In the genomic region with DNA sequence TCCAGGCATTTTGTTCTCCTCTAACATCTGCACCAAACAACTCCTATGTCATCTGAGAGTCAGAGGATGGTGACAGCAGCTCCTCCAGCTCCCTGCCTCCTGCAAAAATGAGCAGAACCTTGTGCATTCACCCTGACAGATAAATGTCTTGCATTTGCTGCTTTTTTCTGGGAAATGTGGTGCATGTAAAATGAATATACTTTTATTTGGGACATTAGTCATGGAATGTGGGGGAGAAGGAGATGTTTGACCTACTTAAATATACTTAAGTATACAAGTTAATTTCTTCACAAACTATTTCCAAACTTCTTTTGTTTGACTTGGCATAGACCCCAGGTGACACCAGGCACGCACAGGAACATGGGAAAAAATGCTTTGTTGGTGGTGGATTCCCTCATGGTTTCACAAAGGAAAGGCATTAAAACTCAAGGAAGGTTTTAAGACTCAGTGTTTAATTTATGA, we compare ENCODE assay signal across 11 cellular contexts.
A peak's percentile ranks its signal among the peaks of the same experiment; 100 is the strongest.
DNase-seq lines count a peak whose midpoint lies in the region; ATAC-seq, FAIRE-seq and TF ChIP-seq lines count a peak whose summit lies in the region.
"Had no signal": no experiment of that assay in that cellular context is flagged by ENCODE, and none has a peak within 500 bp of the region (broad histone marks: within the 10 kb centered on the region; RNA-seq: fewer than 3 reads in every experiment).

No MANE protein-coding gene starts in this region.

- TF ChIP-seq POLR2A in H1 (IDR thresholded peaks at IDR 0.05; ENCODE audit: control extremely low read depth in 1 of 2, low read depth in 2 of 2, low read length in 2 of 2): no peak

- H3K4me3 ChIP-seq in AG04450 (ENCODE audit: low read depth, low read length): peak overlapping the region; percentile 3; the same call in 1 of the 2 replicates
- no peak overlapping the region for H3K4me3 ChIP-seq in H1 (ENCODE audit: extremely low read depth in 1 of 4, insufficient read depth in 2 of 4, low read depth in 3 of 4, low read length in 4 of 4)

- intact Hi-C loops in activated T-helper 1 cell treated with anti-CD3 and anti-CD28 coated beads, Interleukin-12 subunit alpha, Interleukin-12 subunit beta, Interleukin-2, Interleukin-4 antibody, amounts not matched to agents 30 ng/mL and 10 ng/mL and 1 ng/mL, durations not matched to agents 14 hours and 24 hours and 36 hours (cut with micrococcal nuclease): no loop called here

- WGBS in H1 (ENCODE audit: extremely low coverage in 1 of 2, insufficient coverage in 1 of 2, insufficient read length in 1 of 2, insufficient replicate concordance in 2 of 2, low coverage in 1 of 2, low lambda C conversion rate in 2 of 2, missing lambda C conversion rate in 1 of 2), 2 experiments: 65% methylated on average over 1 of the region's 1 CpG; no CpG with 5 or more reads in 1 of the 2 experiments

- H3K36me3 ChIP-seq in KOPT-K1 (ENCODE audit: insufficient read depth, low read length) (no peaks in the 10 kb centered on the region), H1 (ENCODE audit: control insufficient read depth in 2 of 4, insufficient read depth in 4 of 4, low read length in 3 of 4) (no peaks in the 10 kb centered on the region)

- H3K23me2 ChIP-seq in H1 (ENCODE audit: low read depth, low read length): no peaks in the 10 kb centered on the region; the same call in 1 of the 2 replicates

- TF ChIP-seq RAD21 in H1 (IDR thresholded peaks at IDR 0.05 in 1 of 2, conservative IDR thresholded peaks at IDR 0.05 in 1 of 2; ENCODE audit: low read depth in 2 of 2, low read length in 2 of 2): no peak

- no peak overlapping the region for H3K56ac ChIP-seq in H1 (replicated peaks; ENCODE audit: insufficient read length, low read depth, low read length)

- no peak overlapping the region for H3K27ac Mint-ChIP-seq in activated CD4-positive, alpha-beta T cell treated with anti-CD3 and anti-CD28 coated beads, Interleukin-2, amount 10 ng/mL, durations not matched to agents 7 days and 5 days
- H3K27ac Mint-ChIP-seq in natural killer cell treated with Interleukin-12 subunit alpha and Interleukin-12 subunit beta and Interleukin-15 and Interleukin-18, amount 100 ng/mL, for 72 hours: no peak overlapping the region
- no peak overlapping the region for H3K27ac Mint-ChIP-seq in activated T-helper 1 cell treated with anti-CD3 and anti-CD28 coated beads, Interleukin-12 subunit alpha, Interleukin-12 subunit beta, Interleukin-2, Interleukin-4 antibody, amounts not matched to agents 30 ng/mL and 10 ng/mL and 1 ng/mL, durations not matched to agents 14 hours and 24 hours and 36 hours
- H3K27ac Mint-ChIP-seq: activated naive CD8-positive, alpha-beta T cell had no signal

- CTCF ChIA-PET in AG04450 (lab: Charles Lee) (interaction anchor here (0.6 to 2.6 kb wide), 21 partner anchors 11 to 544 kb away, joined by 3 to 21 read pairs (median 3); partner anchors contain the start of gene SIM1), H1 (lab: Charles Lee; ENCODE audit: partially characterized antibody) (interaction anchor here (0.5 to 2.4 kb wide), 21 partner anchors 11 to 1046 kb away, joined by 3 to 14 read pairs (median 4); no protein-coding TSS in a partner anchor)
- CTCF ChIA-PET in activated CD4-positive, alpha-beta T cell treated with anti-CD3 and anti-CD28 coated beads, Interleukin-2, amount 10 ng/mL, durations not matched to agents 7 days and 5 days (lab: Charles Lee): no interaction called here

- H2BK20ac ChIP-seq in H1 (ENCODE audit: low read length): no peak overlapping the region

- H4K5ac ChIP-seq in H1 (ENCODE audit: insufficient read length, low read depth, low read length): no peak overlapping the region

- no peak overlapping the region for H3K23ac ChIP-seq in H1 (ENCODE audit: insufficient read length)

- no peak overlapping the region for H3K4ac ChIP-seq in H1 (replicated peaks; ENCODE audit: insufficient read length, low read depth, low read length)

- H2AFZ ChIP-seq in H1 (ENCODE audit: low read length): 0 out of 2 replicates have a peak overlapping the region, but pooled peaks have one; percentile 89

- no peak for TF ChIP-seq EP300 in H1 (IDR thresholded peaks at IDR 0.05; ENCODE audit: borderline replicate concordance in 1 of 2, low read depth in 2 of 2, low read length in 2 of 2)

- no peak overlapping the region for H3K4me2 ChIP-seq in H1 (ENCODE audit: insufficient read depth in 1 of 2, low read depth in 2 of 2, low read length in 2 of 2)

- H3K79me1 ChIP-seq in H1 (ENCODE audit: low read depth, low read length): no peaks in the 10 kb centered on the region

- no peak overlapping the region for H2BK15ac ChIP-seq in H1 (ENCODE audit: low read length)

- no peak overlapping the region for H3K9ac ChIP-seq in H1 (replicated peaks in 1 of 4; ENCODE audit: extremely low read depth in 1 of 4, low read depth in 3 of 4, low read length in 3 of 4)

- H4K8ac ChIP-seq in H1 (ENCODE audit: extremely low read depth, insufficient read depth, low read length): no peak overlapping the region

- H2BK12ac ChIP-seq in H1 (ENCODE audit: low read depth, low read length): no peak overlapping the region

- no peak overlapping the region for H2AK5ac ChIP-seq in H1 (ENCODE audit: low read depth, low read length)

- peak; percentile 82 for DNase-seq in AG04450 (ENCODE audit: low read depth, low spot score)
- no peak for DNase-seq in H1 (ENCODE audit: low read depth in 1 of 2, low spot score in 2 of 2)
- peak; percentile 5 to 19 for DNase-seq in lung microvascular endothelial cell (ENCODE audit: low read depth in 2 of 2)
- no peak for DNase-seq in activated CD4-positive, alpha-beta T cell treated with anti-CD3 and anti-CD28 coated beads, Interleukin-2, amount 10 ng/mL, durations not matched to agents 7 days and 5 days
- DNase-seq in natural killer cell treated with Interleukin-12 subunit alpha and Interleukin-12 subunit beta and Interleukin-15 and Interleukin-18, amount 100 ng/mL, for 72 hours (ENCODE audit: low spot score): no peak
- no peak for DNase-seq in activated T-helper 1 cell treated with anti-CD3 and anti-CD28 coated beads, Interleukin-12 subunit alpha, Interleukin-12 subunit beta, Interleukin-2, Interleukin-4 antibody, amounts not matched to agents 30 ng/mL and 10 ng/mL and 1 ng/mL, durations not matched to agents 14 hours and 24 hours and 36 hours (ENCODE audit: low spot score)
- no peak for DNase-seq in COLO668 (lab: John Stamatoyannopoulos, UW; ENCODE audit: unreplicated experiment)
- DNase-seq: activated CD4-positive, CD25-positive, alpha-beta regulatory T cell treated with anti-CD3 and anti-CD28 coated beads, Interleukin-2, amount 50 U/mL, for 72 hours; glutamatergic neuron had no signal

- no peak overlapping the region; the same call in 1 of the 2 replicates for H3K18ac ChIP-seq in H1 (ENCODE audit: extremely low read depth, low read length)

- FAIRE-seq in H1 (lab: Jason Lieb, UNC): no peak

- POLR2A ChIA-PET in AG04450 (lab: Yijun Ruan, JAX) (interaction anchor here (0.8 to 1.7 kb wide), 4 partner anchors 11 to 289 kb away, joined by 3 to 7 read pairs (median 5); partner anchors contain the start of gene SIM1), H1 (lab: Charles Lee; ENCODE audit: partially characterized antibody) (interaction anchor here (0.6 kb wide), 1 partner anchor 711 kb away, joined by 4 read pairs; no protein-coding TSS in a partner anchor)
- POLR2A ChIA-PET in activated CD4-positive, alpha-beta T cell treated with anti-CD3 and anti-CD28 coated beads, Interleukin-2, amount 10 ng/mL, durations not matched to agents 7 days and 5 days (lab: Charles Lee): no interaction called here

- no peak overlapping the region for H2BK5ac ChIP-seq in H1 (ENCODE audit: low read depth, low read length)

- no peak overlapping the region for H2BK120ac ChIP-seq in H1 (replicated peaks; ENCODE audit: low read depth, low read length)

- no peak overlapping the region for H3K4me3 Mint-ChIP-seq in activated CD4-positive, alpha-beta T cell treated with anti-CD3 and anti-CD28 coated beads, Interleukin-2, amount 10 ng/mL, durations not matched to agents 7 days and 5 days
- H3K4me3 Mint-ChIP-seq in natural killer cell treated with Interleukin-12 subunit alpha and Interleukin-12 subunit beta and Interleukin-15 and Interleukin-18, amount 100 ng/mL, for 72 hours: no peak overlapping the region
- no peak overlapping the region for H3K4me3 Mint-ChIP-seq in activated T-helper 1 cell treated with anti-CD3 and anti-CD28 coated beads, Interleukin-12 subunit alpha, Interleukin-12 subunit beta, Interleukin-2, Interleukin-4 antibody, amounts not matched to agents 30 ng/mL and 10 ng/mL and 1 ng/mL, durations not matched to agents 14 hours and 24 hours and 36 hours
- H3K4me3 Mint-ChIP-seq: activated naive CD8-positive, alpha-beta T cell had no signal

- peaks cover 2 to 11% (median 5%) of the 10 kb centered on the region in 4 experiments; a peak in 5 of 7 replicates for H3K4me1 ChIP-seq in H1 (replicated peaks in 1 of 4; ENCODE audit: control insufficient read depth in 3 of 4, insufficient read depth in 4 of 4, low read length in 3 of 4)

- H3K27me3 Mint-ChIP-seq in activated CD4-positive, alpha-beta T cell treated with anti-CD3 and anti-CD28 coated beads, Interleukin-2, amount 10 ng/mL, durations not matched to agents 7 days and 5 days: peaks cover 2% of the 10 kb centered on the region
- H3K27me3 Mint-ChIP-seq in natural killer cell treated with Interleukin-12 subunit alpha and Interleukin-12 subunit beta and Interleukin-15 and Interleukin-18, amount 100 ng/mL, for 72 hours: no peaks in the 10 kb centered on the region
- H3K27me3 Mint-ChIP-seq in activated T-helper 1 cell treated with anti-CD3 and anti-CD28 coated beads, Interleukin-12 subunit alpha, Interleukin-12 subunit beta, Interleukin-2, Interleukin-4 antibody, amounts not matched to agents 30 ng/mL and 10 ng/mL and 1 ng/mL, durations not matched to agents 14 hours and 24 hours and 36 hours (ENCODE audit: insufficient read depth): peaks cover 4% of the 10 kb centered on the region

- H3K36me3 Mint-ChIP-seq in activated CD4-positive, alpha-beta T cell treated with anti-CD3 and anti-CD28 coated beads, Interleukin-2, amount 10 ng/mL, durations not matched to agents 7 days and 5 days (ENCODE audit: low read depth): no peaks in the 10 kb centered on the region
- no peaks in the 10 kb centered on the region for H3K36me3 Mint-ChIP-seq in natural killer cell treated with Interleukin-12 subunit alpha and Interleukin-12 subunit beta and Interleukin-15 and Interleukin-18, amount 100 ng/mL, for 72 hours
- H3K36me3 Mint-ChIP-seq in activated T-helper 1 cell treated with anti-CD3 and anti-CD28 coated beads, Interleukin-12 subunit alpha, Interleukin-12 subunit beta, Interleukin-2, Interleukin-4 antibody, amounts not matched to agents 30 ng/mL and 10 ng/mL and 1 ng/mL, durations not matched to agents 14 hours and 24 hours and 36 hours (ENCODE audit: low read depth): no peaks in the 10 kb centered on the region
- H3K36me3 Mint-ChIP-seq: activated naive CD8-positive, alpha-beta T cell had no signal

- H4K91ac ChIP-seq in H1 (replicated peaks; ENCODE audit: insufficient read length, low read length): no peak overlapping the region

- H3K4me1 Mint-ChIP-seq in activated CD4-positive, alpha-beta T cell treated with anti-CD3 and anti-CD28 coated beads, Interleukin-2, amount 10 ng/mL, durations not matched to agents 7 days and 5 days: peaks cover 3% of the 10 kb centered on the region
- peaks cover 0 to 5% of the 10 kb centered on the region in 2 donors for H3K4me1 Mint-ChIP-seq in natural killer cell treated with Interleukin-12 subunit alpha and Interleukin-12 subunit beta and Interleukin-15 and Interleukin-18, amount 100 ng/mL, for 72 hours (ENCODE audit: low read depth in 2 of 2)
- H3K4me1 Mint-ChIP-seq in activated T-helper 1 cell treated with anti-CD3 and anti-CD28 coated beads, Interleukin-12 subunit alpha, Interleukin-12 subunit beta, Interleukin-2, Interleukin-4 antibody, amounts not matched to agents 30 ng/mL and 10 ng/mL and 1 ng/mL, durations not matched to agents 14 hours and 24 hours and 36 hours (ENCODE audit: low read depth): peaks cover 16% of the 10 kb centered on the region

- no peak overlapping the region for H3K14ac ChIP-seq in H1 (ENCODE audit: insufficient read length)

- H3K9me3 ChIP-seq in AG04450 (ENCODE audit: control insufficient read depth, insufficient read depth, low read length) (no peaks in the 10 kb centered on the region), KOPT-K1 (ENCODE audit: insufficient read depth, low read length, poor library complexity, severe bottlenecking) (no peaks in the 10 kb centered on the region), H1 (ENCODE audit: insufficient read depth in 2 of 2, low read depth in 1 of 2, low read length in 1 of 2) (no peaks in the 10 kb centered on the region)

- H3K27me3 ChIP-seq in AG04450 (ENCODE audit: control insufficient read depth, insufficient read depth, low read length): no peaks in the 10 kb centered on the region
- peaks cover 0 to 1% (median 0%) of the 10 kb centered on the region in 4 experiments; a peak in 1 of 7 replicates for H3K27me3 ChIP-seq in H1 (replicated peaks in 1 of 4; ENCODE audit: control insufficient read depth in 3 of 4, extremely low read depth in 1 of 4, insufficient read depth in 3 of 4, low read length in 3 of 4)

- H3K27ac ChIP-seq in AG04450 (ENCODE audit: low read depth, low read length) (peak overlapping the region; percentile 80), KOPT-K1 (ENCODE audit: low read depth, low read length, poor library complexity, severe bottlenecking) (peak overlapping the region; percentile 60), H1 (ENCODE audit: low read depth, low read length) (no peak overlapping the region)

- H4K20me1 ChIP-seq in H1 (replicated peaks in 1 of 2; ENCODE audit: control insufficient read depth in 1 of 2, insufficient read depth in 2 of 2, low read length in 2 of 2): no peaks in the 10 kb centered on the region

- TF ChIP-seq CTCF in AG04450 (IDR thresholded peaks at IDR 0.05; ENCODE audit: low read depth, low read length) (no peak), H1 (IDR thresholded peaks at IDR 0.05; ENCODE audit: control extremely low read depth in 1 of 3, insufficient read depth in 1 of 3, low read depth in 1 of 3, low read length in 3 of 3) (no peak)

- no peaks in the 10 kb centered on the region for H3K79me2 ChIP-seq in H1 (ENCODE audit: control insufficient read depth in 1 of 2, insufficient read depth in 2 of 2, low read length in 2 of 2)

- no peaks in the 10 kb centered on the region for H3K9me3 Mint-ChIP-seq in activated CD4-positive, alpha-beta T cell treated with anti-CD3 and anti-CD28 coated beads, Interleukin-2, amount 10 ng/mL, durations not matched to agents 7 days and 5 days
- no peaks in the 10 kb centered on the region for H3K9me3 Mint-ChIP-seq in natural killer cell treated with Interleukin-12 subunit alpha and Interleukin-12 subunit beta and Interleukin-15 and Interleukin-18, amount 100 ng/mL, for 72 hours
- H3K9me3 Mint-ChIP-seq in activated T-helper 1 cell treated with anti-CD3 and anti-CD28 coated beads, Interleukin-12 subunit alpha, Interleukin-12 subunit beta, Interleukin-2, Interleukin-4 antibody, amounts not matched to agents 30 ng/mL and 10 ng/mL and 1 ng/mL, durations not matched to agents 14 hours and 24 hours and 36 hours: no peaks in the 10 kb centered on the region

- no peak for ATAC-seq in natural killer cell treated with Interleukin-12 subunit alpha and Interleukin-12 subunit beta and Interleukin-15 and Interleukin-18, amount 100 ng/mL, for 72 hours

Comparison
In these comparisons a context has a peak if more than half of its experiments do, and no peak if none do; other contexts are left out.
1. DNase-seq: peak in AG04450 (single experiment) and lung microvascular endothelial cell (2 of 2); none in H1 (0 of 2), activated CD4-positive, alpha-beta T cell treated with anti-CD3 and anti-CD28 coated beads, Interleukin-2, amount 10 ng/mL, durations not matched to agents 7 days and 5 days (single experiment), natural killer cell treated with Interleukin-12 subunit alpha and Interleukin-12 subunit beta and Interleukin-15 and Interleukin-18, amount 100 ng/mL, for 72 hours (single experiment), activated T-helper 1 cell treated with anti-CD3 and anti-CD28 coated beads, Interleukin-12 subunit alpha, Interleukin-12 subunit beta, Interleukin-2, Interleukin-4 antibody, amounts not matched to agents 30 ng/mL and 10 ng/mL and 1 ng/mL, durations not matched to agents 14 hours and 24 hours and 36 hours (single experiment) and COLO668 (single experiment).